Comparison of ENCODE assay signal across 8 cellular contexts in the genomic region with DNA sequence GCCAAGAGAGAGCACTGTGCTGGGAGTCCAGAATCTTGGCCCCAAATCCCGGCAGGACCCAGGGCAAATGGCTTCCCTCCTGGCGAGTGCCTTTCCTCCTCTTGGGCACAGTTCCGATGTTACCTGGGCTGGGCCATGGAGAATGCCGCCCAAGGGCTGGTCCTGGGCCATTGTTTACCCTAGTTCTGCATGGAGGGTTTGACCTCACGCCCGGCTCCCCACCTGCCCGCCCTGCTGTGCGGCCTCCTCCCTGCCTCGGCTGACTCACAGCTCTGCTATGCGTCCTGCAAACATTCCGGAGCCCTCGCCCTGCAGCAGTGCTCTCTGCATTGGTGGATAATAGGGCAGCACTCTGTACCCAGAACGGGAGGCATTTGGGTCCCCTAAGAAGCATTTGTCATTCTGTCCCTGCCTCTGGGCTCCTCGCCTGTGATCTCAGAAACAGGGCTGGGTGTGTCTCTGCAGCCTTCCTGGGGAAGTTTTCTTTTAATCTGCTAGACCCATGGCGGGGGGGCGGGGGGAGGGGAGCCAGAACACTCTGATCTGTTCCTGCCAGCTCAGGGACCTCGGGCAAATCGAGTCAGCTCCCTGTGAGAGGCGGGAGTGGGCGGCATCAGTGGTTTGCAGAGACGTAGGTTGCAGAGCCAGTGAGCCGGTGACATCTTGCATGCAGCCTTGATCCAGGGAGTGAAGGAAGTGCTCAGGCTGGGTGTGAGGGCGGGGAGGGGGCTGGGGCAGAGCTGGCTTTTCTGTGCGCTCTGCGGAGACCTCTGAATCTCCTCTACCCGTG. TPM values are rescaled to one million over a fixed set of nuclear protein-coding genes. Genes with fewer than 3 reads are reported as not detected.
DNase-seq lines count a peak whose midpoint lies in the region; ATAC-seq and TF ChIP-seq lines count a peak whose summit lies in the region.

No MANE protein-coding gene starts in this region.

- TF ChIP-seq EP300 in esophagus muscularis mucosa (IDR thresholded peaks at IDR 0.05) (no peak), tibial nerve (IDR thresholded peaks at IDR 0.05) (peak in 1 of 2 donors; percentile 59)

- peak overlapping the region; percentile 74 for H3K4me2 ChIP-seq in neural progenitor cell

- H3K4me3 ChIP-seq in Caco-2 (ENCODE audit: low read depth, low read length) (peak overlapping the region; percentile 6), esophagus muscularis mucosa (peak overlapping the region; percentile 1 to 17 (median 13)), neural progenitor cell (peak overlapping the region; percentile 38), tibial nerve (peak overlapping the region in 1 of 4 donors; percentile 8)

- ATAC-seq in GM21576 (IDR thresholded peaks at IDR 0.05; ENCODE audit: unreplicated experiment) (no peak), HG03571 (IDR thresholded peaks at IDR 0.05; ENCODE audit: unreplicated experiment) (no peak)

- H3K9me3 Mint-ChIP-seq in Caco-2 (ENCODE audit: unreplicated experiment), result peaks cover 19% of the 10 kb centered on the region
- H3K9me3 Mint-ChIP-seq in neural progenitor cell, result peaks cover 6% of the 10 kb centered on the region

- no peak for TF ChIP-seq CTCF in Caco-2 (IDR thresholded peaks at IDR 0.05; ENCODE audit: insufficient read depth in 1 of 2, low read depth in 1 of 2, low read length in 1 of 2, severe bottlenecking in 1 of 2, unreplicated experiment in 1 of 2)
- TF ChIP-seq CTCF in esophagus muscularis mucosa (IDR thresholded peaks at IDR 0.05), result no peak
- no peak for TF ChIP-seq CTCF in neural progenitor cell (IDR thresholded peaks at IDR 0.05)
- TF ChIP-seq CTCF in tibial nerve (IDR thresholded peaks at IDR 0.05), result no peak

- no peaks in the 10 kb centered on the region for H3K79me2 ChIP-seq in neural progenitor cell (ENCODE audit: low read depth)

- BruUV-seq in Caco-2 (replicated peaks; lab: Mats Ljungman, UMichigan), result no TSS peak

- peak; percentile 98 to 100 for DNase-seq in Caco-2
- peak; percentile 62 for DNase-seq in NCI-H2196 (lab: John Stamatoyannopoulos, UW; ENCODE audit: unreplicated experiment)
- peak; percentile 71 for DNase-seq in activated T-cell treated with anti-CD3 and anti-CD28 coated beads for 24 hours (ENCODE audit: low read depth)
- DNase-seq in esophagus muscularis mucosa (ENCODE audit: extremely low spot score), result no peak
- DNase-seq in neural progenitor cell (ENCODE audit: low spot score), result peak; percentile 80
- DNase-seq in tibial nerve (ENCODE audit: low spot score in 2 of 2), result no peak

- CTCF ChIA-PET in Caco-2 (lab: Charles Lee), result interaction anchor here (0.6 to 2.3 kb wide), 12 partner anchors 9 to 663 kb away, joined by 3 to 71 read pairs (median 4); partner anchors contain the start of gene PPP6R3

- peaks cover 40% of the 10 kb centered on the region for H3K4me1 Mint-ChIP-seq in Caco-2 (ENCODE audit: low read depth, unreplicated experiment)
- H3K4me1 Mint-ChIP-seq in neural progenitor cell, result peaks cover 18% of the 10 kb centered on the region

- H3K9me3 ChIP-seq in Caco-2, result peaks cover 7% of the 10 kb centered on the region
- H3K9me3 ChIP-seq in esophagus muscularis mucosa, result peaks cover 0 to 9% (median 2%) of the 10 kb centered on the region in 4 donors
- no peaks in the 10 kb centered on the region for H3K9me3 ChIP-seq in neural progenitor cell (ENCODE audit: low read depth)
- H3K9me3 ChIP-seq in tibial nerve, result peaks cover 0 to 8% (median 0%) of the 10 kb centered on the region in 4 donors

- intact Hi-C loops in Caco-2 (cut with micrococcal nuclease; ENCODE audit: unreplicated experiment), result loop anchor here (2.0 to 5.0 kb wide), 4 partner anchors 20 to 516 kb away; no protein-coding TSS in a partner anchor
- intact Hi-C loops in esophagus muscularis mucosa (cut with DNase I), result loop anchor here (10.0 kb wide), 1 partner anchor 322 kb away; no protein-coding TSS in a partner anchor

- H3K36me3 Mint-ChIP-seq in Caco-2 (ENCODE audit: insufficient read depth, unreplicated experiment) (peaks cover 10% of the 10 kb centered on the region), neural progenitor cell (peaks cover 3% of the 10 kb centered on the region)

- peaks cover 23% of the 10 kb centered on the region for H3F3A ChIP-seq in neural progenitor cell (ENCODE audit: low read depth)

- no peaks in the 10 kb centered on the region; the same call in 1 of the 2 replicates for H3K36me3 ChIP-seq in Caco-2 (ENCODE audit: control insufficient read depth, insufficient read depth, low read length)
- H3K36me3 ChIP-seq in esophagus muscularis mucosa, result peaks cover 0 to 3% (median 0%) of the 10 kb centered on the region in 4 donors
- no peaks in the 10 kb centered on the region for H3K36me3 ChIP-seq in neural progenitor cell
- H3K36me3 ChIP-seq in tibial nerve, result no peaks in the 10 kb centered on the region

- H2AFZ ChIP-seq in neural progenitor cell (replicated peaks), result peak overlapping the region; percentile 51

- H3K27ac Mint-ChIP-seq in Caco-2 (ENCODE audit: unreplicated experiment) (peak overlapping the region; percentile 97), neural progenitor cell (peak overlapping the region; percentile 57)

- POLR2A ChIA-PET in Caco-2 (lab: Charles Lee), result interaction anchor here (0.6 to 1.6 kb wide), 6 partner anchors 8 to 320 kb away, joined by 3 to 10 read pairs (median 4); no protein-coding TSS in a partner anchor

- H3K27me3 Mint-ChIP-seq in Caco-2 (ENCODE audit: insufficient read depth, unreplicated experiment) (no peaks in the 10 kb centered on the region), neural progenitor cell (ENCODE audit: insufficient read depth, low read depth) (peaks cover 9% of the 10 kb centered on the region)

- H3K4me1 ChIP-seq in Caco-2 (peaks cover 35% of the 10 kb centered on the region), esophagus muscularis mucosa (peaks cover 30 to 43% (median 39%) of the 10 kb centered on the region in 4 donors), neural progenitor cell (peaks cover 14% of the 10 kb centered on the region), tibial nerve (peaks cover 0 to 29% (median 20%) of the 10 kb centered on the region in 4 donors)

- 17% methylated on average over 12 of the region's 26 CpGs for WGBS in esophagus muscularis mucosa
- 24 to 26% methylated on average over 11 to 25 of the region's 26 CpGs for WGBS in tibial nerve, 2 donors

- H4K20me1 ChIP-seq in neural progenitor cell (ENCODE audit: low read depth), result no peaks in the 10 kb centered on the region

- no peaks in the 10 kb centered on the region for H3K27me3 ChIP-seq in Caco-2 (replicated peaks; ENCODE audit: control insufficient read depth, insufficient read depth, low read length)
- no peaks in the 10 kb centered on the region for H3K27me3 ChIP-seq in esophagus muscularis mucosa
- H3K27me3 ChIP-seq in neural progenitor cell, result no peaks in the 10 kb centered on the region
- H3K27me3 ChIP-seq in tibial nerve, result no peaks in the 10 kb centered on the region

- no peak overlapping the region for H3K9ac ChIP-seq in neural progenitor cell

- H3K27ac ChIP-seq in esophagus muscularis mucosa (replicated peaks in 1 of 4), result peak overlapping the region; percentile 53 to 78 (median 70)
- no peak overlapping the region for H3K27ac ChIP-seq in neural progenitor cell
- peak overlapping the region in 3 of 4 donors; percentile 23 to 55 (median 48) for H3K27ac ChIP-seq in tibial nerve

- no peak for TF ChIP-seq POLR2A in esophagus muscularis mucosa (IDR thresholded peaks at IDR 0.05; ENCODE audit: low read depth)
- no peak for TF ChIP-seq POLR2A in tibial nerve (IDR thresholded peaks at IDR 0.05)

- H3K4me3 Mint-ChIP-seq in Caco-2 (ENCODE audit: unreplicated experiment) (peak overlapping the region; percentile 76), neural progenitor cell (peak overlapping the region; percentile 69)

RNA-seq across cellular contexts. Expression of gene SMIM38, which starts 32.9 kb away (rescaled TPM):
- total RNA-seq in Caco-2 (2022) (0.12 and 0.66 TPM in 2 replicates), esophagus muscularis mucosa (1 to 10 TPM in 3 of 4 donors, under 1 TPM in 1; 0.50 to 4.2 (median 2.6) TPM), neural progenitor cell (ENCODE audit: low replicate concordance) (1.5 and 2.0 TPM in 2 replicates), tibial nerve (1 to 10 TPM; 3.3 to 4.6 (median 4.1) TPM)

Comparison
In these comparisons a context has a peak if more than half of its experiments do, and no peak if none do; other contexts are left out.
1. DNase-seq: peak in Caco-2 (2 of 2), NCI-H2196 (single experiment), activated T-cell treated with anti-CD3 and anti-CD28 coated beads for 24 hours (single experiment) and neural progenitor cell (single experiment); none in esophagus muscularis mucosa (single experiment) and tibial nerve (0 of 2).